27 cellular contexts compared by ENCODE assay signal in genomic region chr2:31896293-31896692, GRCh38.
"Had no signal": no experiment of that assay in that cellular context is flagged by ENCODE, and none has a peak within 500 bp of the region (broad histone marks: within the 10 kb centered on the region; RNA-seq: fewer than 3 reads in every experiment).

No MANE protein-coding gene starts in this region.

- H3K4me1 ChIP-seq: stomach, suprapubic skin, testis, tibial artery, upper lobe of left lung, upper lobe of right lung, uterus, vagina had no signal

- H3K27me3 ChIP-seq: stomach, suprapubic skin, testis, thyroid gland, tibial artery, tibial nerve, transverse colon, upper lobe of left lung, upper lobe of right lung, uterus, vagina had no signal

- DNase-seq: stimulated activated CD4-positive, alpha-beta T cell treated with anti-CD3 and anti-CD28 coated beads, Interleukin-2, amount 100 ng/mL, for 48 hours; stimulated activated CD4-positive, alpha-beta T cell treated with anti-CD3 and anti-CD28 coated beads, Interleukin-4, amount 100 ng/mL, for 1 hour; stimulated activated CD4-positive, alpha-beta T cell treated with anti-CD3 and anti-CD28 coated beads, Interleukin-4, amount 100 ng/mL, for 24 hours; stimulated activated CD4-positive, alpha-beta T cell treated with anti-CD3 and anti-CD28 coated beads, Interleukin-4, amount 100 ng/mL, for 4 hours; stimulated activated CD8-positive, alpha-beta memory T cell treated with anti-CD3 and anti-CD28 coated beads, Interleukin-4, amount 100 ng/mL, for 48 hours; stimulated activated naive B cell treated with anti-CD40 and anti-IgM and Interleukin-4, amounts not matched to agents 10 μg/mL and 1 μg/mL and 100 μg/mL, for 72 hours; stimulated activated naive CD4-positive, alpha-beta T cell; stimulated activated naive CD4-positive, alpha-beta T cell treated with Interleukin-2 at 50 U/mL for 16 hours; stimulated activated naive CD8-positive, alpha-beta T cell treated with anti-CD3 and anti-CD28 coated beads, Interleukin-15, amount 100 ng/mL, for 72 hours; stimulated activated naive CD8-positive, alpha-beta T cell treated with anti-CD3 and anti-CD28 coated beads, Interleukin-15, Interleukin-2, amounts not matched to agents 100 U/mL and 50 U/mL, for 24 hours; stomach; substantia nigra; testis; thyroid gland; tibial artery; transverse colon; trophoblast cell; upper lobe of left lung; upper lobe of right lung; uterus had no signal

- H3K9me3 ChIP-seq: suprapubic skin, testis, thyroid gland, vagina had no signal

- FAIRE-seq: urothelium cell line had no signal

- ATAC-seq: stimulated activated effector memory CD8-positive, alpha-beta T cell treated with anti-CD3 and anti-CD28 coated beads, Interleukin-12 subunit alpha, Interleukin-12 subunit beta, amount 100 ng/mL, for 72 hours; stimulated activated memory B cell treated with anti-CD40 and anti-IgM and Interleukin-4, amounts not matched to agents 10 μg/mL and 1 μg/mL and 100 μg/mL, for 72 hours; stimulated activated naive B cell treated with anti-CD40 and anti-IgM and Interleukin-4, amounts not matched to agents 10 μg/mL and 1 μg/mL and 100 μg/mL, for 72 hours; stimulated activated naive CD8-positive, alpha-beta T cell treated with anti-CD3 and anti-CD28 coated beads, Interleukin-15, amount 100 ng/mL, for 72 hours; stimulated activated naive CD8-positive, alpha-beta T cell treated with anti-CD3 and anti-CD28 coated beads, Interleukin-15, Interleukin-2, amounts not matched to agents 100 U/mL and 50 U/mL, for 24 hours; upper lobe of right lung had no signal

- H3K27ac ChIP-seq: stomach, suprapubic skin, testis, thoracic aorta, thyroid gland, tibial artery, tibial nerve, transverse colon, upper lobe of left lung, upper lobe of right lung, uterus, vagina had no signal

- H3K36me3 ChIP-seq: thyroid gland, uterus had no signal

- H3K4me3 ChIP-seq: stomach, suprapubic skin, testis, thoracic aorta, thyroid gland, tibial artery, tibial nerve, transverse colon, upper lobe of left lung, upper lobe of right lung, uterus, vagina had no signal
